ENCODE assay signal across 1 cellular context in the genomic region with DNA sequence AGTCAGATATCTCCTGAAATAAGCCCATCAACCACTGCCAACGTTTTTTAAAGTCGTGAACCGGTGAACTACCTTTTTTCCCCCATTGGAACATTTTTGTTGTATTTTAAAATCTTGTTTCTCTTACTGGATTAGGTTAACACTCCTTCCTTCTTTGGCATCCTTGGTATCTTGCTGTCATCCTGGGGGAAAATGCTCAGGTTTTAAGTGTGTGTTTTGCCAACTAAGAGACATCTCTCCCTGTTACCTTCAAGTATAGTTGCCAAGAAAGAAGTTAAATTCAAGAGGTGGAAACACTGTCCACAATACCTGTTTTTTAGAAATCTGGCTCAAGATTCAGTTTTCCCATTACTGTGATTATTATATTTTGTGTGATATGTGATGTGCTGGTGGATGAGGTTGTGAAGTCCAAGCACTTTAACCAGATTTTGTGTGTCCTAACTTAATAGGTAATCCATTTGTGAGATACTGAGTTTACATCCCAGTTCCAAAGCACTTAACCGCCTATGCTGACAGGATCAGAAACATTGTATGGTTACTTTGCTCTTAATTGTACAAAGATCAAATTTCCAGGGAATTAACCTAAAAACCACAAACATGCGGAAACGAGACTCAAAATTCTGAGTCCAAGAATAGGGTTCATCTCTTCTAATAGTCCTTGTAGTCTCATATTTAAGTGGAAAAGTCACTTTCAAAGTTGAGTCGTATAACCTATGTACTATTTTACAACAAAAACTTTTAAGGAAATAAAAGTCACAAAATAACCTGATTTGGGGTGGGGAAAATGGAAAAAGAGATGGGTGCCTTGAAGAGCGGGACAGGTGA.
TF ChIP-seq lines count a peak whose summit lies in the region.

No MANE protein-coding gene starts in this region.

TF ChIP-seq in HepG2, 621 proteins besides CTCF, POLR2A, EP300 and RAD21 (continued from another document and continues in another):
- no peak for TF ChIP-seq CSRNP1 (CRISPR knock-in tag; IDR thresholded peaks at IDR 0.05)
- no peak for TF ChIP-seq ZBTB4 (CRISPR knock-in tag; IDR thresholded peaks at IDR 0.05; ENCODE audit: borderline replicate concordance)
- TF ChIP-seq HNRNPK (IDR thresholded peaks at IDR 0.05; ENCODE audit: low read depth, low read length, poor library complexity, severe bottlenecking) = no peak
- TF ChIP-seq SMAD1 (CRISPR knock-in tag; IDR thresholded peaks at IDR 0.05; ENCODE audit: borderline replicate concordance, low read depth) = no peak
- TF ChIP-seq U2AF1 (optimal IDR thresholded peaks at IDR 0.05; ENCODE audit: low read depth, low read length) = no peak
- no peak for TF ChIP-seq ZNF557 (CRISPR knock-in tag; IDR thresholded peaks at IDR 0.05)
- TF ChIP-seq KLF16 (CRISPR knock-in tag; IDR thresholded peaks at IDR 0.05) = no peak
- no peak for TF ChIP-seq HIC2 (CRISPR knock-in tag; IDR thresholded peaks at IDR 0.05; ENCODE audit: low read depth)
- TF ChIP-seq, protein P1, sequence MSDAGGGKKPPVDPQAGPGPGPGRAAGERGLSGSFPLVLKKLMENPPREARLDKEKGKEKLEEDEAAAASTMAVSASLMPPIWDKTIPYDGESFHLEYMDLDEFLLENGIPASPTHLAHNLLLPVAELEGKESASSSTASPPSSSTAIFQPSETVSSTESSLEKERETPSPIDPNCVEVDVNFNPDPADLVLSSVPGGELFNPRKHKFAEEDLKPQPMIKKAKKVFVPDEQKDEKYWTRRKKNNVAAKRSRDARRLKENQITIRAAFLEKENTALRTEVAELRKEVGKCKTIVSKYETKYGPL (CRISPR knock-in tag; IDR thresholded peaks at IDR 0.05) = no peak
- no peak for TF ChIP-seq ZNF660 (CRISPR knock-in tag; IDR thresholded peaks at IDR 0.05; ENCODE audit: borderline replicate concordance, low read depth)
- no peak for TF ChIP-seq ZFY (CRISPR knock-in tag; IDR thresholded peaks at IDR 0.05)
- TF ChIP-seq, protein P2, sequence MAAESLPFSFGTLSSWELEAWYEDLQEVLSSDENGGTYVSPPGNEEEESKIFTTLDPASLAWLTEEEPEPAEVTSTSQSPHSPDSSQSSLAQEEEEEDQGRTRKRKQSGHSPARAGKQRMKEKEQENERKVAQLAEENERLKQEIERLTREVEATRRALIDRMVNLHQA (CRISPR knock-in tag; IDR thresholded peaks at IDR 0.05) = no peak
- TF ChIP-seq ZNF18 (CRISPR knock-in tag; IDR thresholded peaks at IDR 0.05; ENCODE audit: insufficient replicate concordance) = peak; percentile 13
- no peak for TF ChIP-seq MYC (CRISPR knock-in tag; IDR thresholded peaks at IDR 0.05; ENCODE audit: borderline replicate concordance)
- TF ChIP-seq, protein P3, sequence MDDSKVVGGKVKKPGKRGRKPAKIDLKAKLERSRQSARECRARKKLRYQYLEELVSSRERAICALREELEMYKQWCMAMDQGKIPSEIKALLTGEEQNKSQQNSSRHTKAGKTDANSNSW (CRISPR knock-in tag; IDR thresholded peaks at IDR 0.05; ENCODE audit: borderline replicate concordance) = no peak
- no peak for TF ChIP-seq MXD4 (CRISPR knock-in tag; IDR thresholded peaks at IDR 0.05)
- TF ChIP-seq ZFYVE20 (CRISPR knock-in tag; IDR thresholded peaks at IDR 0.05; ENCODE audit: borderline replicate concordance, low read depth) = no peak
- no peak for TF ChIP-seq RFXANK (CRISPR knock-in tag; IDR thresholded peaks at IDR 0.05)
- TF ChIP-seq ZFP41 (CRISPR knock-in tag; IDR thresholded peaks at IDR 0.05; ENCODE audit: borderline replicate concordance) = no peak
- peak; percentile 7; the same call in 1 of the 2 replicates for TF ChIP-seq ZKSCAN8 (CRISPR knock-in tag; IDR thresholded peaks at IDR 0.05; ENCODE audit: borderline replicate concordance)
- no peak for TF ChIP-seq LRRFIP1 (CRISPR knock-in tag; conservative IDR thresholded peaks at IDR 0.05)
- no peak for TF ChIP-seq ZNF224 (CRISPR knock-in tag; IDR thresholded peaks at IDR 0.05)
- TF ChIP-seq ZBTB38 (CRISPR knock-in tag; IDR thresholded peaks at IDR 0.05) = no peak
- no peak for TF ChIP-seq FIP1L1 (IDR thresholded peaks at IDR 0.05; ENCODE audit: borderline replicate concordance, insufficient read depth, low read depth, low read length)
- TF ChIP-seq EED (CRISPR knock-in tag; IDR thresholded peaks at IDR 0.05) = no peak
- TF ChIP-seq, protein P4, sequence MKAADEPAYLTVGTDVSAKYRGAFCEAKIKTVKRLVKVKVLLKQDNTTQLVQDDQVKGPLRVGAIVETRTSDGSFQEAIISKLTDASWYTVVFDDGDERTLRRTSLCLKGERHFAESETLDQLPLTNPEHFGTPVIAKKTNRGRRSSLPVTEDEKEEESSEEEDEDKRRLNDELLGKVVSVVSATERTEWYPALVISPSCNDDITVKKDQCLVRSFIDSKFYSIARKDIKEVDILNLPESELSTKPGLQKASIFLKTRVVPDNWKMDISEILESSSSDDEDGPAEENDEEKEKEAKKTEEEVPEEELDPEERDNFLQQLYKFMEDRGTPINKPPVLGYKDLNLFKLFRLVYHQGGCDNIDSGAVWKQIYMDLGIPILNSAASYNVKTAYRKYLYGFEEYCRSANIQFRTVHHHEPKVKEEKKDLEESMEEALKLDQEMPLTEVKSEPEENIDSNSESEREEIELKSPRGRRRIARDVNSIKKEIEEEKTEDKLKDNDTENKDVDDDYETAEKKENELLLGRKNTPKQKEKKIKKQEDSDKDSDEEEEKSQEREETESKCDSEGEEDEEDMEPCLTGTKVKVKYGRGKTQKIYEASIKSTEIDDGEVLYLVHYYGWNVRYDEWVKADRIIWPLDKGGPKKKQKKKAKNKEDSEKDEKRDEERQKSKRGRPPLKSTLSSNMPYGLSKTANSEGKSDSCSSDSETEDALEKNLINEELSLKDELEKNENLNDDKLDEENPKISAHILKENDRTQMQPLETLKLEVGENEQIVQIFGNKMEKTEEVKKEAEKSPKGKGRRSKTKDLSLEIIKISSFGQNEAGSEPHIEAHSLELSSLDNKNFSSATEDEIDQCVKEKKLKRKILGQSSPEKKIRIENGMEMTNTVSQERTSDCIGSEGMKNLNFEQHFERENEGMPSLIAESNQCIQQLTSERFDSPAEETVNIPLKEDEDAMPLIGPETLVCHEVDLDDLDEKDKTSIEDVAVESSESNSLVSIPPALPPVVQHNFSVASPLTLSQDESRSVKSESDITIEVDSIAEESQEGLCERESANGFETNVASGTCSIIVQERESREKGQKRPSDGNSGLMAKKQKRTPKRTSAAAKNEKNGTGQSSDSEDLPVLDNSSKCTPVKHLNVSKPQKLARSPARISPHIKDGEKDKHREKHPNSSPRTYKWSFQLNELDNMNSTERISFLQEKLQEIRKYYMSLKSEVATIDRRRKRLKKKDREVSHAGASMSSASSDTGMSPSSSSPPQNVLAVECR (CRISPR knock-in tag; IDR thresholded peaks at IDR 0.05; ENCODE audit: borderline replicate concordance) = no peak
- TF ChIP-seq MLLT10 (CRISPR knock-in tag; IDR thresholded peaks at IDR 0.05) = no peak
- no peak for TF ChIP-seq NONO (IDR thresholded peaks at IDR 0.05)
- no peak for TF ChIP-seq NONO (CRISPR knock-in tag; conservative IDR thresholded peaks at IDR 0.05)
- no peak for TF ChIP-seq TP53 (CRISPR knock-in tag; conservative IDR thresholded peaks at IDR 0.05)
- no peak for TF ChIP-seq SOX6 (IDR thresholded peaks at IDR 0.05)
- TF ChIP-seq SOX6 (CRISPR knock-in tag; IDR thresholded peaks at IDR 0.05) = peak; percentile 55; the same call in 1 of the 2 replicates
- TF ChIP-seq REST (IDR thresholded peaks at IDR 0.05; ENCODE audit: borderline replicate concordance in 1 of 2, low read depth in 1 of 2, low read length in 2 of 2) = peak in 1 of 2 experiments; percentile 11; a peak in 1 of 4 replicates
- TF ChIP-seq SAFB2 (CRISPR knock-in tag; IDR thresholded peaks at IDR 0.05; ENCODE audit: borderline replicate concordance, low read depth) = no peak
